ENCODE assay signal across 1 cellular context in the genomic region with DNA sequence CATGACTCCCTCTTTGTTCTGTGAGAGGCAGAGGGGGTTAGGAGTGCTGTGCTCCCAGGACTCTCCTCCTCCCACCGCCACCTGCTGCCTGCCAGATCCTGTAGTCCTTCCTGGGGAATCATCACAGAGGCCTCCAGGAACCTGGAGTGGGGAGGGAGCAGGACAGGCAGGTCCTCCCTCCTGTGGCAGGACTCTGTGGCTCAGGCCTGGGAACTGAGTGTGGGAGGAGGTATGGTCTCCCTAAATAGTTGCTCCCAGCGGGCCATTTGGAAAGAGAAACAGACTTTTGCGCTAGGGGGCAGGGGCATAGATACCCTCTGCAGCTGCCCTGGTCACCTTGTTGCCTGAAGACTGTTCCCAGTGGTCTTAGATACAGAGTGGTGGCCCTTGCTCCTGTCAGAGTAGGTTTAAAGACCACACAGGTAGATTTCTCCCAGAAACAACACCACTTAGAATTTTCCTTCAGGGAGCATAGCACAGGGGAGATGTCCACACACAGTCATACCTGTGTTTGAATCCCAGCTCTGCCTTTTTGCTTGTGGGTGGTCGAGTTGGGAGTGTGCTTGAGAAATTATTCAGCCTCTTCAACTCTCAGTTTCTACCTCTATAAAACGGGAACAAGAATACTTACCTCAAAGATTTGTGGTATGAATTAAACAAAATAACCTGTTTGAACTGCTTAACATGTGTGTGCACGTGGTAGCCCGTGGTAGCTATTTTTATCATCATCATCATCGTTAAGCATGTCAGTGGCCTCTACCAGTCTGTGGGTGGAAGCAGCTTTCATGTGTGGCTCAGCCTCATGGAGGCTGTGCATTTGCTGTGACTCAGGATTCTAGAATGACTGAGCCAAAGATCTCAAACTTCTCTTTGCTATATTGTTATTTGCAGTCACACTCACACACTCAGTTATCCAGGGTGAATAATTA.
TF ChIP-seq lines count a peak whose summit lies in the region.

No MANE protein-coding gene starts in this region.

TF ChIP-seq in IMR-90, 13 proteins besides CTCF, POLR2A, EP300 and RAD21:
- TF ChIP-seq RCOR1 (IDR thresholded peaks at IDR 0.05; ENCODE audit: insufficient replicate concordance, low read length) (peak; percentile 35), MAFK (IDR thresholded peaks at IDR 0.05; ENCODE audit: low read depth, low read length) (no peak), MXI1 (IDR thresholded peaks at IDR 0.05; ENCODE audit: borderline replicate concordance, low read depth, low read length) (peak; percentile 82), NFE2L2 (IDR thresholded peaks at IDR 0.05; ENCODE audit: low read depth, low read length) (peak; percentile 67), BHLHE40 (IDR thresholded peaks at IDR 0.05; ENCODE audit: low read depth, low read length) (peak; percentile 90), SMC3 (IDR thresholded peaks at IDR 0.05; ENCODE audit: low read depth, low read length) (no peak), RFX5 (IDR thresholded peaks at IDR 0.05; ENCODE audit: low read depth, low read length) (no peak), FOS (IDR thresholded peaks at IDR 0.05; ENCODE audit: low read depth, low read length) (peak; percentile 75)
- TF ChIP-seq, protein P1, sequence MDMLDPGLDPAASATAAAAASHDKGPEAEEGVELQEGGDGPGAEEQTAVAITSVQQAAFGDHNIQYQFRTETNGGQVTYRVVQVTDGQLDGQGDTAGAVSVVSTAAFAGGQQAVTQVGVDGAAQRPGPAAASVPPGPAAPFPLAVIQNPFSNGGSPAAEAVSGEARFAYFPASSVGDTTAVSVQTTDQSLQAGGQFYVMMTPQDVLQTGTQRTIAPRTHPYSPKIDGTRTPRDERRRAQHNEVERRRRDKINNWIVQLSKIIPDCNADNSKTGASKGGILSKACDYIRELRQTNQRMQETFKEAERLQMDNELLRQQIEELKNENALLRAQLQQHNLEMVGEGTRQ (IDR thresholded peaks at IDR 0.05; ENCODE audit: low read depth, low read length) = peak; percentile 70
TF ChIP-seq in IMR-90: peak in this region for 6.
